ENCODE assay signal across 8 cellular contexts in genomic region chr3:51340311-51340829, GRCh38. TPM values are rescaled to one million over a fixed set of nuclear protein-coding genes. Genes with fewer than 3 reads are reported as not detected.
DNase-seq lines count a peak whose midpoint lies in the region; ATAC-seq and TF ChIP-seq lines count a peak whose summit lies in the region.

No MANE protein-coding gene starts in this region.

- no peak for TF ChIP-seq CTCF in HCT116 (IDR thresholded peaks at IDR 0.05 in 2 of 3, conservative IDR thresholded peaks at IDR 0.05 in 1 of 3; ENCODE audit: borderline replicate concordance in 1 of 3, insufficient read depth in 1 of 3, low read depth in 2 of 3, low read length in 2 of 3)
- TF ChIP-seq CTCF in left ventricle myocardium inferior (IDR thresholded peaks at IDR 0.05; ENCODE audit: borderline replicate concordance), result no peak

- DNase-seq in HCT116 (ENCODE audit: low read depth, low spot score) (peak; percentile 83), amniotic epithelial cell (ENCODE audit: low read depth) (peak; percentile 91), left ventricle myocardium inferior (no peak), SKM-1 (lab: John Stamatoyannopoulos, UW; ENCODE audit: unreplicated experiment) (no peak), AML-193 (lab: John Stamatoyannopoulos, UW) (no peak)
- DNase-seq in activated T-cell treated with anti-CD3 and anti-CD28 coated beads, Interleukin-2, amount 50 U/mL, for 48 hours, result no peak

- H3K27me3 ChIP-seq in HCT116 (ENCODE audit: insufficient read depth, low read length) (no peaks in the 10 kb centered on the region), left ventricle myocardium inferior (ENCODE audit: low read depth) (no peaks in the 10 kb centered on the region), skeletal muscle satellite cell (ENCODE audit: control insufficient read depth, insufficient read depth, low read length) (no peaks in the 10 kb centered on the region)

- H3K4me1 ChIP-seq in HCT116 (ENCODE audit: control insufficient read depth in 1 of 2, insufficient read depth in 2 of 2, low read length in 2 of 2), result peaks cover 58 to 66% of the 10 kb centered on the region in 2 experiments
- H3K4me1 ChIP-seq in left ventricle myocardium inferior, result peaks cover 22% of the 10 kb centered on the region
- H3K4me1 ChIP-seq in skeletal muscle satellite cell (ENCODE audit: control insufficient read depth, insufficient read depth, low read length), result peaks cover 44% of the 10 kb centered on the region

- ATAC-seq in HCT116 (peak; percentile 85), HG03469 (IDR thresholded peaks at IDR 0.05; ENCODE audit: unreplicated experiment) (no peak)

- POLR2A ChIA-PET in HCT116 (lab: Charles Lee), result interaction anchor here (1.1 kb wide), 1 partner anchor 45 kb away, joined by 5 read pairs; the partner anchor contains the start of gene MANF

- no peaks in the 10 kb centered on the region for H4K20me1 ChIP-seq in HCT116 (ENCODE audit: insufficient read depth)

- RAD21 ChIA-PET in HCT116 (lab: Charles Lee; ENCODE audit: low non-redundant PET in 1 of 2, low total read pairs in 2 of 2, uncharacterized antibody in 2 of 2, unreplicated experiment in 2 of 2), result no interaction called here

- H3K9me3 ChIP-seq in HCT116 (ENCODE audit: control insufficient read depth in 1 of 2, insufficient read depth in 1 of 2, low read depth in 1 of 2, low read length in 2 of 2) (no peaks in the 10 kb centered on the region), left ventricle myocardium inferior (replicated peaks) (no peaks in the 10 kb centered on the region), skeletal muscle satellite cell (replicated peaks; ENCODE audit: low read length) (no peaks in the 10 kb centered on the region)

- H3K27ac ChIP-seq in HCT116 (ENCODE audit: low read depth, low read length) (peak overlapping the region; percentile 81), left ventricle myocardium inferior (replicated peaks) (peak overlapping the region; percentile 27)

- H3K4me2 ChIP-seq in HCT116 (ENCODE audit: low read length), result peak overlapping the region; percentile 73
- H3K4me2 ChIP-seq in skeletal muscle satellite cell (ENCODE audit: low read length), result peak overlapping the region; percentile 73

- H3K9me2 ChIP-seq in HCT116 (ENCODE audit: insufficient read depth), result no peaks in the 10 kb centered on the region

- BruUV-seq in HCT116 (replicated peaks; lab: Mats Ljungman, UMichigan), result no TSS peak

- no peak for TF ChIP-seq POLR2A in HCT116 (IDR thresholded peaks at IDR 0.05; ENCODE audit: borderline replicate concordance, extremely low read depth, insufficient read depth, insufficient read length)

- H3K9ac ChIP-seq in HCT116 (ENCODE audit: low read length) (peak overlapping the region; percentile 58), skeletal muscle satellite cell (ENCODE audit: low read depth, low read length) (peak overlapping the region; percentile 67)

- peak overlapping the region; percentile 18 to 42 for H3K4me3 ChIP-seq in HCT116 (replicated peaks in 1 of 2; ENCODE audit: low read depth in 1 of 2, low read length in 2 of 2)
- H3K4me3 ChIP-seq in left ventricle myocardium inferior, result no peak overlapping the region
- peak overlapping the region; percentile 47 for H3K4me3 ChIP-seq in skeletal muscle satellite cell (ENCODE audit: low read length)

- H3K79me2 ChIP-seq in HCT116 (ENCODE audit: insufficient read depth, low read length), result no peaks in the 10 kb centered on the region

- no peak for TF ChIP-seq RAD21 in HCT116 (IDR thresholded peaks at IDR 0.05; ENCODE audit: low read depth)

- peak overlapping the region; percentile 58 for H2AFZ ChIP-seq in HCT116 (ENCODE audit: low read depth, low read length, poor library complexity, severe bottlenecking)

- no peaks in the 10 kb centered on the region for H3K36me3 ChIP-seq in HCT116 (ENCODE audit: control insufficient read depth in 1 of 2, insufficient read depth in 2 of 2, low read length in 2 of 2)
- peaks cover 6% of the 10 kb centered on the region for H3K36me3 ChIP-seq in left ventricle myocardium inferior
- no peaks in the 10 kb centered on the region for H3K36me3 ChIP-seq in skeletal muscle satellite cell (ENCODE audit: insufficient read depth, low read length)

- CTCF ChIA-PET in HCT116 (lab: Charles Lee), result interaction anchor here (1.5 to 2.0 kb wide), 4 partner anchors 29 to 724 kb away, joined by 4 to 5 read pairs (median 4); no protein-coding TSS in a partner anchor

- intact Hi-C loops in HCT116 (cut with micrococcal nuclease) (no loop called here), left ventricle myocardium inferior (cut with micrococcal nuclease) (no loop called here)

TF ChIP-seq in HCT116, 20 proteins besides CTCF, POLR2A, EP300 and RAD21 (continues in another document):
- TF ChIP-seq MAX (IDR thresholded peaks at IDR 0.05) (peak; percentile 32; the same call in 1 of the 2 replicates), SRF (IDR thresholded peaks at IDR 0.05; ENCODE audit: low read depth) (peak; percentile 66), EGR1 (IDR thresholded peaks at IDR 0.05; ENCODE audit: low read depth) (no peak), POLR2AphosphoS5 (IDR thresholded peaks at IDR 0.05; ENCODE audit: low read depth, low read length) (peak; percentile 55), JUND (IDR thresholded peaks at IDR 0.05) (peak; percentile 98), SP1 (IDR thresholded peaks at IDR 0.05; ENCODE audit: low read depth) (peak; percentile 88), ZNF274 (IDR thresholded peaks at IDR 0.05; ENCODE audit: low read depth, low read length) (no peak), YY1 (IDR thresholded peaks at IDR 0.05; ENCODE audit: extremely low read depth, insufficient replicate concordance, low read depth, low read length) (no peak), SIN3A (IDR thresholded peaks at IDR 0.05; ENCODE audit: low read depth) (no peak), ZFX (IDR thresholded peaks at IDR 0.05) (no peak; the same call in 1 of the 2 replicates), EZH2 (IDR thresholded peaks at IDR 0.05) (no peak), FOSL1 (IDR thresholded peaks at IDR 0.05; ENCODE audit: low read depth) (peak; percentile 99), ELF1 (IDR thresholded peaks at IDR 0.05; ENCODE audit: borderline replicate concordance, low read depth) (no peak; the same call in 1 of the 2 replicates), TCF7L2 (IDR thresholded peaks at IDR 0.05; ENCODE audit: borderline replicate concordance, extremely low read depth, insufficient read depth, insufficient read length) (peak; percentile 25), CBX3 (IDR thresholded peaks at IDR 0.05; ENCODE audit: low read depth) (peak; percentile 79; the same call in 1 of the 2 replicates), EZH2phosphoT487 (IDR thresholded peaks at IDR 0.05; ENCODE audit: borderline replicate concordance) (no peak), ZBTB33 (IDR thresholded peaks at IDR 0.05; ENCODE audit: extremely low read depth, insufficient replicate concordance, low read length) (no peak), ATF3 (IDR thresholded peaks at IDR 0.05) (no peak), CEBPB (IDR thresholded peaks at IDR 0.05; ENCODE audit: low read depth) (peak; percentile 75)

RNA-seq across cellular contexts. Expression of gene MANF, which starts 44.7 kb away (rescaled TPM):
- total RNA-seq in HCT116 (2021; ENCODE audit: unreplicated experiment) (132 TPM), left ventricle myocardium inferior (48.5 TPM)
- polyA plus RNA-seq in HCT116 (2012), result 95.1 and 99.2 TPM in 2 replicates
- total RNA-seq in skeletal muscle satellite cell (2012; rRNA removed), result 113 and 146 TPM in 2 replicates

RNA-seq across cellular contexts. Expression of gene RBM15B, which starts 50.7 kb away (rescaled TPM):
- total RNA-seq in HCT116 (2021; ENCODE audit: unreplicated experiment), result 24.1 TPM
- 15.6 and 15.8 TPM in 2 replicates for polyA plus RNA-seq in HCT116 (2012)
- total RNA-seq in left ventricle myocardium inferior, result 12.5 TPM
- total RNA-seq in skeletal muscle satellite cell (2012; rRNA removed), result 25.1 and 25.3 TPM in 2 replicates

Comparison
In these comparisons a context has a peak if more than half of its experiments do, and no peak if none do; other contexts are left out.
1. DNase-seq: peak in HCT116 (single experiment) and amniotic epithelial cell (single experiment); none in left ventricle myocardium inferior (single experiment), SKM-1 (single experiment), AML-193 (0 of 2) and activated T-cell treated with anti-CD3 and anti-CD28 coated beads, Interleukin-2, amount 50 U/mL, for 48 hours (0 of 2).